In the genomic region with DNA sequence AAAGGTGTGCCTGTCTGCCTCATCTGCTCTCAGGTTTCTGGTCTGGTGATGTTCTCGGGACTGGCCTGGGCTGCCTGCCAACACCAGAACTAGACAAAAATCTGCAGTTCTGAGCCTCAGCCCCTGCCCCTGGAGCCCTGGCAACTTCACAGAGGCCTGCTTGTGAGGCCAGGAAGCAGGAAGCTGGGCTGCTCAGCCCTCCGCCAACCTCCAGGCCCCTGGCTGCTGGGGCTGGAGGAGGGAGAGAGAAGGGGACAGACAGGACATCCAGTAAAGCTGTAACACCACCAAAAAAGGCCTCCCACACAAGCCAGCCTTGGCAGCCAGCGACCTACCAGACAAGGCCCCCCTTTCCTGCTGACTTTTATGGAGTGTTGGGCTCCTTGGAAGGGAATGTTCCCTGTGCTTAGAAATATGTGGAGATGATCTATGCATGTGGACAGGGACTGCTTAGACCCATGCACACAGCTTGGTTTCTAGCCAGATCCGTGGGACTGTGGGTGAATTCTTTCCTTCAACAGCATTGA, we compare ENCODE assay signal across 10 cellular contexts.
A peak's percentile ranks its signal among the peaks of the same experiment; 100 is the strongest.
DNase-seq lines count a peak whose midpoint lies in the region; ATAC-seq, FAIRE-seq and TF ChIP-seq lines count a peak whose summit lies in the region.
"Had no signal": no experiment of that assay in that cellular context is flagged by ENCODE, and none has a peak within 500 bp of the region (broad histone marks: within the 10 kb centered on the region; RNA-seq: fewer than 3 reads in every experiment).

No MANE protein-coding gene starts in this region.

- H3K9me3 Mint-ChIP-seq in naive thymus-derived CD4-positive, alpha-beta T cell, result peaks cover 0 to 3% (median 0%) of the 10 kb centered on the region in 11 donors
- H3K9me3 Mint-ChIP-seq in CD14-positive monocyte, result peaks cover 0 to 5% (median 0%) of the 10 kb centered on the region in 7 donors

- CTCF ChIA-PET in HepG2 (lab: Yijun Ruan, JAX; ENCODE audit: low intra/inter-chr PET ratio, low total read pairs), result no interaction called here
- CTCF ChIA-PET in naive thymus-derived CD4-positive, alpha-beta T cell (lab: Charles Lee), result interaction anchor here (0.7 to 1.0 kb wide), 2 partner anchors 9 to 155 kb away, joined by 3 read pairs; no protein-coding TSS in a partner anchor

- H3K79me2 ChIP-seq in HepG2 (ENCODE audit: insufficient read depth, low read length), result no peaks in the 10 kb centered on the region

- intact Hi-C loops in HepG2 (cut with micrococcal nuclease; ENCODE audit: unreplicated experiment) (no loop called here), esophagus squamous epithelium (cut with DNase I) (no loop called here), CD14-positive monocyte (cut with micrococcal nuclease) (no loop called here)
- intact Hi-C loops in naive thymus-derived CD4-positive, alpha-beta T cell (cut with micrococcal nuclease), result no loop called here

- FAIRE-seq in HepG2 (lab: Jason Lieb, UNC), result no peak
- FAIRE-seq: endometrium had no signal

- peaks cover 0 to 41% (median 11%) of the 10 kb centered on the region in 5 donors for H3K36me3 Mint-ChIP-seq in naive thymus-derived CD4-positive, alpha-beta T cell
- peaks cover 0 to 9% of the 10 kb centered on the region in 2 donors for H3K36me3 Mint-ChIP-seq in CD14-positive monocyte

- DNase-seq in HepG2 (ENCODE audit: low spot score) (no peak), esophagus squamous epithelium (lab: John Stamatoyannopoulos, UW) (no peak), DMS53 (lab: John Stamatoyannopoulos, UW) (no peak), activated T-cell treated with anti-CD3 and anti-CD28 coated beads for 4 hours (no peak), CD14-positive monocyte (ENCODE audit: low spot score) (no peak)
- no peak for DNase-seq in naive thymus-derived CD4-positive, alpha-beta T cell
- DNase-seq: activated CD8-positive, alpha-beta memory T cell treated with anti-CD3 and anti-CD28 coated beads, Interleukin-2, amount 10 ng/mL, durations not matched to agents 7 days and 5 days had no signal

- BruUV-seq in HepG2 (replicated peaks; lab: Mats Ljungman, UMichigan), result no TSS peak

- TF ChIP-seq EP300 in HepG2 (IDR thresholded peaks at IDR 0.05; ENCODE audit: low read depth in 2 of 2, low read length in 2 of 2), result no peak
- TF ChIP-seq EP300 in HepG2 (CRISPR knock-in tag; IDR thresholded peaks at IDR 0.05; ENCODE audit: borderline replicate concordance), result no peak

- in situ Hi-C loops in HepG2 (cut with HindIII; ENCODE audit: extremely low pct_ligation_motif_present, low pct_unique_long_range_greater_than_20kb), result no loop called here

- TF ChIP-seq POLR2A in HepG2 (IDR thresholded peaks at IDR 0.05; ENCODE audit: insufficient read depth in 1 of 2, low read depth in 2 of 2, low read length in 2 of 2) (no peak), esophagus squamous epithelium (IDR thresholded peaks at IDR 0.05) (no peak)

- POLR2A ChIA-PET in HepG2 (lab: Yijun Ruan, JAX), result no interaction called here
- POLR2A ChIA-PET in naive thymus-derived CD4-positive, alpha-beta T cell (lab: Charles Lee), result no interaction called here

- H3K27me3 Mint-ChIP-seq in naive thymus-derived CD4-positive, alpha-beta T cell, result no peaks in the 10 kb centered on the region
- peaks cover 0 to 3% (median 0%) of the 10 kb centered on the region in 3 donors for H3K27me3 Mint-ChIP-seq in CD14-positive monocyte (ENCODE audit: low read depth in 3 of 3)
- H3K27me3 Mint-ChIP-seq: activated CD8-positive, alpha-beta memory T cell treated with anti-CD3 and anti-CD28 coated beads, Interleukin-2, amount 10 ng/mL, durations not matched to agents 7 days and 5 days had no signal

- no peak overlapping the region for H2AFZ ChIP-seq in HepG2 (ENCODE audit: low read length)

- H3K4me2 ChIP-seq in HepG2 (ENCODE audit: low read depth, low read length), result no peak overlapping the region

- WGBS in liver, result 49% methylated on average over 4 of the region's 4 CpGs
- 0% methylated on average over 2 of the region's 4 CpGs for WGBS in HepG2 (ENCODE audit: low lambda C conversion rate)
- 39 to 56% methylated on average over 1 to 2 of the region's 4 CpGs for WGBS in esophagus squamous epithelium, 2 donors

- peak overlapping the region in 7 of 9 donors; percentile 20 to 84 (median 51) for H3K27ac Mint-ChIP-seq in naive thymus-derived CD4-positive, alpha-beta T cell
- H3K27ac Mint-ChIP-seq in CD14-positive monocyte, result peak overlapping the region in 2 of 7 donors; percentile 16 to 46
- H3K27ac Mint-ChIP-seq: activated CD8-positive, alpha-beta memory T cell treated with anti-CD3 and anti-CD28 coated beads, Interleukin-2, amount 10 ng/mL, durations not matched to agents 7 days and 5 days had no signal

- H3K27me3 ChIP-seq in liver (ENCODE audit: control insufficient read depth in 4 of 4, insufficient read depth in 4 of 4, low read length in 3 of 4) (no peaks in the 10 kb centered on the region), HepG2 (ENCODE audit: control insufficient read depth in 1 of 2, insufficient read depth in 2 of 2, low read length in 2 of 2) (peaks cover 0 to 5% of the 10 kb centered on the region in 2 experiments; a peak in 1 of 5 replicates), esophagus squamous epithelium (no peaks in the 10 kb centered on the region)
- H3K27me3 ChIP-seq in naive thymus-derived CD4-positive, alpha-beta T cell (ENCODE audit: control insufficient read depth in 2 of 2, insufficient read depth in 2 of 2, low read length in 2 of 2), result no peaks in the 10 kb centered on the region

- no peaks in the 10 kb centered on the region for H3K36me3 ChIP-seq in liver (ENCODE audit: control insufficient read depth in 4 of 4, insufficient read depth in 3 of 4, low read depth in 1 of 4, low read length in 3 of 4)
- no peaks in the 10 kb centered on the region for H3K36me3 ChIP-seq in HepG2 (replicated peaks in 1 of 2; ENCODE audit: control insufficient read depth in 1 of 2, insufficient read depth in 2 of 2, low read length in 2 of 2)
- no peaks in the 10 kb centered on the region for H3K36me3 ChIP-seq in esophagus squamous epithelium
- no peaks in the 10 kb centered on the region for H3K36me3 ChIP-seq in naive thymus-derived CD4-positive, alpha-beta T cell (ENCODE audit: control insufficient read depth in 2 of 3, insufficient read depth in 3 of 3, low read length in 3 of 3)

- H3K4me3 Mint-ChIP-seq in naive thymus-derived CD4-positive, alpha-beta T cell, result peak overlapping the region in 3 of 10 donors; percentile 15 to 23 (median 18)
- no peak overlapping the region for H3K4me3 Mint-ChIP-seq in CD14-positive monocyte
- H3K4me3 Mint-ChIP-seq: activated CD8-positive, alpha-beta memory T cell treated with anti-CD3 and anti-CD28 coated beads, Interleukin-2, amount 10 ng/mL, durations not matched to agents 7 days and 5 days had no signal

- H3K27ac ChIP-seq in liver (ENCODE audit: low read depth in 1 of 2, low read length in 2 of 2), result peak overlapping the region in 1 of 2 donors; percentile 12
- H3K27ac ChIP-seq in HepG2 (ENCODE audit: extremely low read length, insufficient read depth, low read length), result no peak overlapping the region
- H3K27ac ChIP-seq in esophagus squamous epithelium, result peak overlapping the region; percentile 77 to 91 (median 88)
- no peak overlapping the region for H3K27ac ChIP-seq in naive thymus-derived CD4-positive, alpha-beta T cell (ENCODE audit: low read depth, low read length)

- H3K9me3 ChIP-seq in liver (ENCODE audit: control insufficient read depth in 4 of 4, low read length in 3 of 4) (no peaks in the 10 kb centered on the region), HepG2 (ENCODE audit: low read length) (no peaks in the 10 kb centered on the region), esophagus squamous epithelium (peaks cover 0 to 9% (median 0%) of the 10 kb centered on the region in 3 donors)
- no peaks in the 10 kb centered on the region for H3K9me3 ChIP-seq in naive thymus-derived CD4-positive, alpha-beta T cell (ENCODE audit: control insufficient read depth in 2 of 3, low read length in 3 of 3)

- H3K4me3 ChIP-seq in liver (ENCODE audit: low read depth in 1 of 3, low read length in 3 of 3) (no peak overlapping the region), HepG2 (replicated peaks in 1 of 3; ENCODE audit: insufficient read depth in 1 of 3, low read depth in 2 of 3, low read length in 3 of 3) (no peak overlapping the region), esophagus squamous epithelium (no peak overlapping the region)
- no peak overlapping the region for H3K4me3 ChIP-seq in naive thymus-derived CD4-positive, alpha-beta T cell (ENCODE audit: low read length)

- no peak for ATAC-seq in HepG2
- ATAC-seq in naive thymus-derived CD4-positive, alpha-beta T cell, result no peak
- no peak for ATAC-seq in HG03457 (IDR thresholded peaks at IDR 0.05; ENCODE audit: unreplicated experiment)
- ATAC-seq: activated CD8-positive, alpha-beta memory T cell treated with anti-CD3 and anti-CD28 coated beads, Interleukin-2, amount 10 ng/mL, durations not matched to agents 7 days and 5 days had no signal

- TF ChIP-seq RAD21 in liver (IDR thresholded peaks at IDR 0.05) (peak in 1 of 2 donors; percentile 22), HepG2 (CRISPR knock-in tag; IDR thresholded peaks at IDR 0.05) (no peak)

- no peak for TF ChIP-seq CTCF in liver (IDR thresholded peaks at IDR 0.05; ENCODE audit: low read depth, low read length, missing input control)
- TF ChIP-seq CTCF in HepG2 (CRISPR knock-in tag; IDR thresholded peaks at IDR 0.05), result no peak
- TF ChIP-seq CTCF in esophagus squamous epithelium (IDR thresholded peaks at IDR 0.05), result no peak
- TF ChIP-seq CTCF in CD14-positive monocyte (IDR thresholded peaks at IDR 0.05), result no peak

- H3K4me1 ChIP-seq in liver (ENCODE audit: control insufficient read depth in 4 of 4, insufficient read depth in 4 of 4, low read length in 3 of 4), result no peaks in the 10 kb centered on the region
- peaks cover 7% of the 10 kb centered on the region for H3K4me1 ChIP-seq in HepG2 (ENCODE audit: insufficient read depth, low read length)
- peaks cover 18 to 59% (median 22%) of the 10 kb centered on the region in 3 donors for H3K4me1 ChIP-seq in esophagus squamous epithelium
- peaks cover 0 to 8% of the 10 kb centered on the region in 2 donors for H3K4me1 ChIP-seq in naive thymus-derived CD4-positive, alpha-beta T cell (ENCODE audit: control insufficient read depth in 2 of 2, insufficient read depth in 2 of 2, low read length in 2 of 2)

- H4K20me1 ChIP-seq in HepG2 (ENCODE audit: insufficient read depth, low read length), result no peaks in the 10 kb centered on the region

- H3K9ac ChIP-seq in liver (ENCODE audit: low read depth in 1 of 2, low read length in 2 of 2) (no peak overlapping the region), HepG2 (ENCODE audit: insufficient read depth, low read depth, low read length) (no peak overlapping the region)

- H3K4me1 Mint-ChIP-seq in naive thymus-derived CD4-positive, alpha-beta T cell, result peaks cover 28 to 73% (median 70%) of the 10 kb centered on the region in 7 donors
- peaks cover 58% of the 10 kb centered on the region for H3K4me1 Mint-ChIP-seq in CD14-positive monocyte

TF ChIP-seq in liver, 16 proteins besides CTCF, POLR2A, EP300 and RAD21 (continues in another document):
- peak; percentile 49 for TF ChIP-seq SP1 (IDR thresholded peaks at IDR 0.05)

TF ChIP-seq in HepG2, 621 proteins besides CTCF, POLR2A, EP300 and RAD21 (continues in another document):
- TF ChIP-seq KLF11 (CRISPR knock-in tag; IDR thresholded peaks at IDR 0.05) (no peak), ZNF607 (CRISPR knock-in tag; IDR thresholded peaks at IDR 0.05; ENCODE audit: borderline replicate concordance) (no peak), PAF1 (CRISPR knock-in tag; IDR thresholded peaks at IDR 0.05) (no peak)

Comparison
In these comparisons a context has a peak if more than half of its experiments do, and no peak if none do; other contexts are left out.
1. H3K27ac ChIP-seq: peak in esophagus squamous epithelium (4 of 4); none in HepG2 (single experiment) and naive thymus-derived CD4-positive, alpha-beta T cell (single experiment).